21 cellular contexts compared by ENCODE assay signal in genomic region chr5:12399868-12400267, GRCh38.
DNase-seq lines count a peak whose midpoint lies in the region; ATAC-seq and TF ChIP-seq lines count a peak whose summit lies in the region.
"Had no signal": no experiment of that assay in that cellular context is flagged by ENCODE, and none has a peak within 500 bp of the region (broad histone marks: within the 10 kb centered on the region; RNA-seq: fewer than 3 reads in every experiment).

No MANE protein-coding gene starts in this region.

- H3K9me3 Mint-ChIP-seq in MCF 10A (ENCODE audit: unreplicated experiment): no peaks in the 10 kb centered on the region
- H3K9me3 Mint-ChIP-seq in central memory CD8-positive, alpha-beta T cell: peaks cover 11% of the 10 kb centered on the region

- H3K36me3 Mint-ChIP-seq in MCF 10A (ENCODE audit: insufficient read depth, unreplicated experiment): no peaks in the 10 kb centered on the region
- H3K36me3 Mint-ChIP-seq in central memory CD8-positive, alpha-beta T cell (ENCODE audit: insufficient read depth): no peaks in the 10 kb centered on the region
- H3K36me3 Mint-ChIP-seq: CD4-positive, alpha-beta memory T cell had no signal

- POLR2A ChIA-PET in MCF 10A (lab: Yijun Ruan, JAX): interaction anchor here (0.6 kb wide), 1 partner anchor 50 kb away, joined by 3 read pairs; no protein-coding TSS in a partner anchor

- DNase-seq in MCF 10A (ENCODE audit: unreplicated experiment) (peak; percentile 54), breast epithelium (ENCODE audit: low spot score in 2 of 2) (no peak), RPMI8226 (peak; percentile 43), tibial artery (no peak), right lobe of liver (no peak), NCI-H510A (lab: John Stamatoyannopoulos, UW) (no peak)
- DNase-seq in central memory CD8-positive, alpha-beta T cell (ENCODE audit: low spot score in 2 of 2): no peak
- DNase-seq: 8988T; Caco-2; CD4-positive, alpha-beta memory T cell; DMS 273 treated with DMSO at 0.1 percent for 48 hours; NCI-H1417; NCI-H1930; NCI-H510A treated with DMSO at 0.1 percent for 48 hours; NCI-H774; SHP77 treated with DMSO at 0.1 percent for 48 hours; SW 1271 had no signal

- no peak overlapping the region for H3K4me3 Mint-ChIP-seq in MCF 10A (ENCODE audit: unreplicated experiment)
- H3K4me3 Mint-ChIP-seq in central memory CD8-positive, alpha-beta T cell: no peak overlapping the region
- H3K4me3 Mint-ChIP-seq: CD4-positive, alpha-beta memory T cell had no signal

- 58% methylated on average over 2 of the region's 2 CpGs for WGBS in right lobe of liver (ENCODE audit: insufficient coverage, low coverage, low lambda C conversion rate, missing lambda C conversion rate)

- intact Hi-C loops in MCF 10A (cut with micrococcal nuclease) (no loop called here), breast epithelium (cut with DNase I; ENCODE audit: low total_unique reads) (no loop called here), tibial artery (cut with DNase I; ENCODE audit: low total_unique reads) (no loop called here), right lobe of liver (cut with DNase I) (no loop called here)

- BruUV-seq in MCF 10A (replicated peaks; lab: Mats Ljungman, UMichigan): no TSS peak

- TF ChIP-seq CTCF in MCF 10A (IDR thresholded peaks at IDR 0.05; ENCODE audit: unreplicated experiment) (no peak), breast epithelium (IDR thresholded peaks at IDR 0.05) (no peak), tibial artery (IDR thresholded peaks at IDR 0.05) (no peak), right lobe of liver (IDR thresholded peaks at IDR 0.05) (no peak)

- H3K4me3 ChIP-seq in breast epithelium (no peak overlapping the region), tibial artery (no peak overlapping the region), right lobe of liver (no peak overlapping the region)
- H3K4me3 ChIP-seq: BLaER1 treated with 17β-estradiol and CSF1 and Interleukin-3, amounts not matched to agents 10 nM and 100 nM; SK-N-MC had no signal

- H3K36me3 ChIP-seq in breast epithelium: no peaks in the 10 kb centered on the region
- no peaks in the 10 kb centered on the region for H3K36me3 ChIP-seq in tibial artery
- H3K36me3 ChIP-seq in right lobe of liver: no peaks in the 10 kb centered on the region
- H3K36me3 ChIP-seq: BLaER1 treated with 17β-estradiol and CSF1 and Interleukin-3, amounts not matched to agents 10 nM and 100 nM had no signal

- no peaks in the 10 kb centered on the region for H3K27me3 ChIP-seq in breast epithelium
- no peaks in the 10 kb centered on the region for H3K27me3 ChIP-seq in tibial artery
- no peaks in the 10 kb centered on the region for H3K27me3 ChIP-seq in right lobe of liver
- H3K27me3 ChIP-seq: BLaER1 treated with 17β-estradiol and CSF1 and Interleukin-3, amounts not matched to agents 10 nM and 100 nM had no signal

- H3K27me3 Mint-ChIP-seq in MCF 10A (ENCODE audit: insufficient read depth, unreplicated experiment): no peaks in the 10 kb centered on the region
- H3K27me3 Mint-ChIP-seq in central memory CD8-positive, alpha-beta T cell: no peaks in the 10 kb centered on the region
- H3K27me3 Mint-ChIP-seq: CD4-positive, alpha-beta memory T cell had no signal

- peaks cover 5% of the 10 kb centered on the region for H3K4me1 Mint-ChIP-seq in MCF 10A (ENCODE audit: insufficient read depth, unreplicated experiment)
- no peaks in the 10 kb centered on the region for H3K4me1 Mint-ChIP-seq in central memory CD8-positive, alpha-beta T cell

- peak; percentile 28 for ATAC-seq in central memory CD8-positive, alpha-beta T cell (replicated peaks; ENCODE audit: extremely low read depth, poor library complexity, severe bottlenecking)
- ATAC-seq in GM21515 (IDR thresholded peaks at IDR 0.05; ENCODE audit: unreplicated experiment): no peak
- ATAC-seq in right lobe of liver: no peak

- no peak overlapping the region for H3K27ac ChIP-seq in breast epithelium
- no peak overlapping the region for H3K27ac ChIP-seq in tibial artery
- H3K27ac ChIP-seq in right lobe of liver: no peak overlapping the region
- H3K27ac ChIP-seq: BLaER1 treated with 17β-estradiol and CSF1 and Interleukin-3, amounts not matched to agents 10 nM and 100 nM; KMS-11; SK-N-MC had no signal

- no peak overlapping the region for H3K27ac Mint-ChIP-seq in MCF 10A (ENCODE audit: low read depth, unreplicated experiment)
- no peak overlapping the region for H3K27ac Mint-ChIP-seq in central memory CD8-positive, alpha-beta T cell (ENCODE audit: low read depth)
- H3K27ac Mint-ChIP-seq: CD4-positive, alpha-beta memory T cell had no signal

- H3K4me1 ChIP-seq in breast epithelium (no peaks in the 10 kb centered on the region), tibial artery (no peaks in the 10 kb centered on the region), right lobe of liver (no peaks in the 10 kb centered on the region)
- H3K4me1 ChIP-seq: BLaER1 treated with 17β-estradiol and CSF1 and Interleukin-3, amounts not matched to agents 10 nM and 100 nM; Caco-2 had no signal

- no peak for TF ChIP-seq POLR2A in breast epithelium (IDR thresholded peaks at IDR 0.05)
- TF ChIP-seq POLR2A in right lobe of liver (IDR thresholded peaks at IDR 0.05): no peak

- CTCF ChIA-PET in MCF 10A (lab: Yijun Ruan, JAX): interaction anchor here (0.6 kb wide), 1 partner anchor 908 kb away, joined by 4 read pairs; no protein-coding TSS in a partner anchor

- H3K9me3 ChIP-seq in breast epithelium (no peaks in the 10 kb centered on the region), tibial artery (no peaks in the 10 kb centered on the region), right lobe of liver (no peaks in the 10 kb centered on the region)
- H3K9me3 ChIP-seq: BLaER1 treated with 17β-estradiol and CSF1 and Interleukin-3, amounts not matched to agents 10 nM and 100 nM; Caco-2 had no signal

Comparison
In these comparisons a context has a peak if more than half of its experiments do, and no peak if none do; other contexts are left out.
1. DNase-seq: peak in MCF 10A (single experiment) and RPMI8226 (single experiment); none in breast epithelium (0 of 2), central memory CD8-positive, alpha-beta T cell (0 of 2), tibial artery (0 of 2), right lobe of liver (0 of 3) and NCI-H510A (single experiment).